2 cellular contexts compared by ENCODE assay signal in the genomic region with DNA sequence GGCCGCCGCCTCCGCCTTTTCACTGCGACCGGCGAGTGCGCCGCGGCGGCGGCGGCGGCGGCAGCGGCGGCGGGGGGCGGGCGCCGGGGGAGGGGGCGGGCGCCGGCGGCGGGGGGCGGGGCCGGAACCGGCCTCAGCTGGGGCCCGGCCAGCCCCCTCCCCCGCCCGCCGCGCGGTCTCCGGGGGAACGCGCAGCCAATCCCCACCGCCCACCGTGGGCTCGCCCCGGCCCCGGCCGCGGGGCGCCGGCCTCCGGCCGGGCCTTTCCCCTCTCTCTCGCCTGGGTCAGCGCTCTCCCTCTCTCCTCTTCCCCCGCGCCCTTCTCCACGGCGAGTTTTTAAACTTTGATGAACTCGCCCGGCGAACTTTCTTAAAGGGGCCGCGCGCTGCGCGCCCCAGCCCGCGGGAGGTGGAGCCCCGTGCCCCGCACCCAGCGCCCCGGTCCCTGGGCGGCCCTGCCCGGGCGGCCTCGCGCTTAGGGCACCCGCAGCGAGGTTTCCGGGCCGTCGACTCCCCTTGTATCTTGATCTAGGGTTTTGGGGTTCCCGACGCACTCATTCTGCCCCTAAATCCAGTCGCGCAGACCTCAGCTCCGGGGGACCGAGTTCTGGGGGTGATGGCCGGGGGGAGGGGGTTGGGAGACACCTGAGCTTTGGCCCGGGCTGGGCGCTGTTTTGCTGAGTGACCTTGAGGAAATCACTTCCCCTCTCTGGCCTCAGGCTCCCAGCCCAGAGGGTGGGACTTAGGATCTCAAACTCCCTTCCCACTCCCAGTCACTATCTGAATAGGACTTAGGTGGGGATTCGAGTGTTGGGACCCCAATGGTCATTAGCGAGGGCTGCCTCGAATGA.
TF ChIP-seq lines count a peak whose summit lies in the region.

TSS of gene RBPMS2 (minus strand) at position 39 of the 851 bp plus-strand sequence. CDS start 270 bp downstream, outside the sequence.

TF ChIP-seq in GM12878, 131 proteins besides CTCF, POLR2A, EP300 and RAD21:
- no peak for TF ChIP-seq CEBPZ (IDR thresholded peaks at IDR 0.05; ENCODE audit: low read depth, low read length)
- no peak for TF ChIP-seq ZNF384 (IDR thresholded peaks at IDR 0.05; ENCODE audit: borderline replicate concordance, low read depth, low read length)
- no peak for TF ChIP-seq SUZ12 (IDR thresholded peaks at IDR 0.05; ENCODE audit: unreplicated experiment)
- TF ChIP-seq EED (IDR thresholded peaks at IDR 0.05; ENCODE audit: low read depth) = no peak
- no peak for TF ChIP-seq KAT2A (conservative IDR thresholded peaks at IDR 0.05; ENCODE audit: control insufficient read depth, low read depth, low read length)
- TF ChIP-seq, protein P1, sequence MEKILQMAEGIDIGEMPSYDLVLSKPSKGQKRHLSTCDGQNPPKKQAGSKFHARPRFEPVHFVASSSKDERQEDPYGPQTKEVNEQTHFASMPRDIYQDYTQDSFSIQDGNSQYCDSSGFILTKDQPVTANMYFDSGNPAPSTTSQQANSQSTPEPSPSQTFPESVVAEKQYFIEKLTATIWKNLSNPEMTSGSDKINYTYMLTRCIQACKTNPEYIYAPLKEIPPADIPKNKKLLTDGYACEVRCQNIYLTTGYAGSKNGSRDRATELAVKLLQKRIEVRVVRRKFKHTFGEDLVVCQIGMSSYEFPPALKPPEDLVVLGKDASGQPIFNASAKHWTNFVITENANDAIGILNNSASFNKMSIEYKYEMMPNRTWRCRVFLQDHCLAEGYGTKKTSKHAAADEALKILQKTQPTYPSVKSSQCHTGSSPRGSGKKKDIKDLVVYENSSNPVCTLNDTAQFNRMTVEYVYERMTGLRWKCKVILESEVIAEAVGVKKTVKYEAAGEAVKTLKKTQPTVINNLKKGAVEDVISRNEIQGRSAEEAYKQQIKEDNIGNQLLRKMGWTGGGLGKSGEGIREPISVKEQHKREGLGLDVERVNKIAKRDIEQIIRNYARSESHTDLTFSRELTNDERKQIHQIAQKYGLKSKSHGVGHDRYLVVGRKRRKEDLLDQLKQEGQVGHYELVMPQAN (conservative IDR thresholded peaks at IDR 0.05) = no peak
- TF ChIP-seq USF1 (IDR thresholded peaks at IDR 0.05; ENCODE audit: borderline replicate concordance, extremely low read length, insufficient read depth, low read depth, low read length) = no peak
- TF ChIP-seq WRNIP1 (IDR thresholded peaks at IDR 0.05; ENCODE audit: borderline replicate concordance, low read depth, low read length) = no peak
- TF ChIP-seq TAF1 (IDR thresholded peaks at IDR 0.05; ENCODE audit: borderline replicate concordance, low read depth, low read length) = no peak
- TF ChIP-seq E2F4 (IDR thresholded peaks at IDR 0.05; ENCODE audit: low read depth, low read length) = no peak
- no peak for TF ChIP-seq BMI1 (IDR thresholded peaks at IDR 0.05; ENCODE audit: borderline replicate concordance)

TF ChIP-seq in liver, 16 proteins besides CTCF, POLR2A, EP300 and RAD21 (continued from another document):
- TF ChIP-seq, protein P2, sequence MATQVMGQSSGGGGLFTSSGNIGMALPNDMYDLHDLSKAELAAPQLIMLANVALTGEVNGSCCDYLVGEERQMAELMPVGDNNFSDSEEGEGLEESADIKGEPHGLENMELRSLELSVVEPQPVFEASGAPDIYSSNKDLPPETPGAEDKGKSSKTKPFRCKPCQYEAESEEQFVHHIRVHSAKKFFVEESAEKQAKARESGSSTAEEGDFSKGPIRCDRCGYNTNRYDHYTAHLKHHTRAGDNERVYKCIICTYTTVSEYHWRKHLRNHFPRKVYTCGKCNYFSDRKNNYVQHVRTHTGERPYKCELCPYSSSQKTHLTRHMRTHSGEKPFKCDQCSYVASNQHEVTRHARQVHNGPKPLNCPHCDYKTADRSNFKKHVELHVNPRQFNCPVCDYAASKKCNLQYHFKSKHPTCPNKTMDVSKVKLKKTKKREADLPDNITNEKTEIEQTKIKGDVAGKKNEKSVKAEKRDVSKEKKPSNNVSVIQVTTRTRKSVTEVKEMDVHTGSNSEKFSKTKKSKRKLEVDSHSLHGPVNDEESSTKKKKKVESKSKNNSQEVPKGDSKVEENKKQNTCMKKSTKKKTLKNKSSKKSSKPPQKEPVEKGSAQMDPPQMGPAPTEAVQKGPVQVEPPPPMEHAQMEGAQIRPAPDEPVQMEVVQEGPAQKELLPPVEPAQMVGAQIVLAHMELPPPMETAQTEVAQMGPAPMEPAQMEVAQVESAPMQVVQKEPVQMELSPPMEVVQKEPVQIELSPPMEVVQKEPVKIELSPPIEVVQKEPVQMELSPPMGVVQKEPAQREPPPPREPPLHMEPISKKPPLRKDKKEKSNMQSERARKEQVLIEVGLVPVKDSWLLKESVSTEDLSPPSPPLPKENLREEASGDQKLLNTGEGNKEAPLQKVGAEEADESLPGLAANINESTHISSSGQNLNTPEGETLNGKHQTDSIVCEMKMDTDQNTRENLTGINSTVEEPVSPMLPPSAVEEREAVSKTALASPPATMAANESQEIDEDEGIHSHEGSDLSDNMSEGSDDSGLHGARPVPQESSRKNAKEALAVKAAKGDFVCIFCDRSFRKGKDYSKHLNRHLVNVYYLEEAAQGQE (IDR thresholded peaks at IDR 0.05) = no peak
- no peak for TF ChIP-seq NR2F2 (IDR thresholded peaks at IDR 0.05)
- TF ChIP-seq, protein P3, sequence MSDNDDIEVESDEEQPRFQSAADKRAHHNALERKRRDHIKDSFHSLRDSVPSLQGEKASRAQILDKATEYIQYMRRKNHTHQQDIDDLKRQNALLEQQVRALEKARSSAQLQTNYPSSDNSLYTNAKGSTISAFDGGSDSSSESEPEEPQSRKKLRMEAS (IDR thresholded peaks at IDR 0.05) = no peak
- TF ChIP-seq GABPA (IDR thresholded peaks at IDR 0.05 in 1 of 2, conservative IDR thresholded peaks at IDR 0.05 in 1 of 2) = no peak
- no peak for TF ChIP-seq FOXA1 (IDR thresholded peaks at IDR 0.05)
- TF ChIP-seq, protein P4, sequence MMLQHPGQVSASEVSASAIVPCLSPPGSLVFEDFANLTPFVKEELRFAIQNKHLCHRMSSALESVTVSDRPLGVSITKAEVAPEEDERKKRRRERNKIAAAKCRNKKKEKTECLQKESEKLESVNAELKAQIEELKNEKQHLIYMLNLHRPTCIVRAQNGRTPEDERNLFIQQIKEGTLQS (IDR thresholded peaks at IDR 0.05) = no peak
- TF ChIP-seq RXRA (IDR thresholded peaks at IDR 0.05) = no peak
- no peak for TF ChIP-seq EGR1 (IDR thresholded peaks at IDR 0.05; ENCODE audit: low read depth in 2 of 2)
- no peak for TF ChIP-seq JUND (IDR thresholded peaks at IDR 0.05)
- TF ChIP-seq, protein P5, sequence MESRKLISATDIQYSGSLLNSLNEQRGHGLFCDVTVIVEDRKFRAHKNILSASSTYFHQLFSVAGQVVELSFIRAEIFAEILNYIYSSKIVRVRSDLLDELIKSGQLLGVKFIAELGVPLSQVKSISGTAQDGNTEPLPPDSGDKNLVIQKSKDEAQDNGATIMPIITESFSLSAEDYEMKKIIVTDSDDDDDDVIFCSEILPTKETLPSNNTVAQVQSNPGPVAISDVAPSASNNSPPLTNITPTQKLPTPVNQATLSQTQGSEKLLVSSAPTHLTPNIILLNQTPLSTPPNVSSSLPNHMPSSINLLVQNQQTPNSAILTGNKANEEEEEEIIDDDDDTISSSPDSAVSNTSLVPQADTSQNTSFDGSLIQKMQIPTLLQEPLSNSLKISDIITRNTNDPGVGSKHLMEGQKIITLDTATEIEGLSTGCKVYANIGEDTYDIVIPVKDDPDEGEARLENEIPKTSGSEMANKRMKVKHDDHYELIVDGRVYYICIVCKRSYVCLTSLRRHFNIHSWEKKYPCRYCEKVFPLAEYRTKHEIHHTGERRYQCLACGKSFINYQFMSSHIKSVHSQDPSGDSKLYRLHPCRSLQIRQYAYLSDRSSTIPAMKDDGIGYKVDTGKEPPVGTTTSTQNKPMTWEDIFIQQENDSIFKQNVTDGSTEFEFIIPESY (IDR thresholded peaks at IDR 0.05) = no peak
